ENCODE assay signal across 13 cellular contexts in the genomic region with DNA sequence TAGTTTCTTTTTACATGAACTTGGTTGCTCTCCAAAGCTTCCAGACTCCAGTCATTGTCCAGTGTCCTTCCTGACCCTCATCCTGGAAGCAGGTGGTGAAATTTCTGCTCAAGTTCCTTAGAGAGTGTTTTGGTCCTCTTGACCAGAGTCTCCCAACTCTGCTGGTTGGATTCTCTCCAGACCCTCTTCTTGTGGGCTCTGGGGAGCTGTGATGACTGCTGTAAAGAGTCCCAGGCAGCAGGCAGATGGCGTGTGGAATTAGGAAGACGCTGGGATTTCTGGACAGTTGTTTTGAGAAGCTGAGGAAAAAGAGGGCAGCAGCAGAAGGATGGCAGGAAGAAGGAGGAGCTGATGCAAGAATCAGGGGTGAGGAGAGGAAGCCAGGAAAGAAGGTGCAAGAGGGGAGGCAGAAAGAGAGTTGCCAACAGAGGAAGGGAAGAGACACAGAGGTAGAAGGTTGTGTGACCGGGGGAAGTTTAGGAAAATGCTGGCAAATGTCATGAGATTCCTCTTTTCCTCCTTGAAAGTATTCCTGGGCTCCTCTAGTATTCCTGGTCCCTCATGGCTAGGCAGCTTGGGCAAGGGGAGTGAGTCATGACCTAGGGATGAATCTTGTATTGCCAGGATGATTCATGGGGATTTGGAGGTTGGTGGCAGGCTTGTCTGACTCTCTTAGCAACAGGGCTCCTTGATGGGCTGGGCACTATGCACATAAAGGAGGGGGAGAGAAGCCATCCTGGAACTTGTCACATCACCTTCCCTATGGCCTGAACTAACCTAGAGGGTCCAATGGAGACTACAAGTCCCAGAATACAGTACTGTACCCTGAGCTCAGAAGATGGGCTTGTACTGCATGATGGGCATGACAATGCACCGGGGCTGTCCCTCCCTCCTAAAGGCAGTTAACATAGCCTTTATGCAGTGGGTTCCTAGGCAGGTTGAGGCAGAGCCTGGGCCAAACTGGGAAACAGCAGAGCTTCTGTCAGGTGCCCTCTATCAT. TPM values are rescaled to one million over a fixed set of nuclear protein-coding genes. Genes with fewer than 3 reads are reported as not detected.
DNase-seq lines count a peak whose midpoint lies in the region; ATAC-seq and TF ChIP-seq lines count a peak whose summit lies in the region.
"Had no signal": no experiment of that assay in that cellular context is flagged by ENCODE, and none has a peak within 500 bp of the region (broad histone marks: within the 10 kb centered on the region; RNA-seq: fewer than 3 reads in every experiment).

No MANE protein-coding gene starts in this region.

- no peak for ATAC-seq in HG02852 (IDR thresholded peaks at IDR 0.05; ENCODE audit: unreplicated experiment)

- H3K27ac ChIP-seq in MM.1S (ENCODE audit: low read length) (no peak overlapping the region), esophagus muscularis mucosa (replicated peaks in 1 of 4) (no peak overlapping the region)
- H3K27ac ChIP-seq: colonic mucosa, VCaP had no signal

- H3K27me3 ChIP-seq in adipocyte (replicated peaks; ENCODE audit: control insufficient read depth, insufficient read depth, low read length) (peaks cover 90% of the 10 kb centered on the region), MM.1S (replicated peaks; ENCODE audit: insufficient read depth, low read length) (peaks cover 52% of the 10 kb centered on the region), esophagus muscularis mucosa (peaks cover 0 to 66% (median 17%) of the 10 kb centered on the region in 4 donors)

- TF ChIP-seq CTCF in MM.1S (IDR thresholded peaks at IDR 0.05; ENCODE audit: low read length) (no peak), esophagus muscularis mucosa (IDR thresholded peaks at IDR 0.05) (no peak)

- H3K4me2 ChIP-seq in MM.1S (ENCODE audit: low read depth, low read length), result no peak overlapping the region

- DNase-seq in Daoy (ENCODE audit: low read depth) (peak; percentile 82), LHCN-M2 (ENCODE audit: low read depth) (peak; percentile 87), adipocyte (ENCODE audit: low read depth) (peak; percentile 12), kidney tubule cell (ENCODE audit: low spot score) (peak; percentile 88), erythroblast (lab: John Stamatoyannopoulos, UW) (no peak), MM.1S (no peak), esophagus muscularis mucosa (ENCODE audit: extremely low spot score) (no peak)
- DNase-seq: Calu3, colonic mucosa, RPMI8226 had no signal

- H3K4me3 ChIP-seq in adipocyte (ENCODE audit: low read length) (no peak overlapping the region), MM.1S (ENCODE audit: low read length) (no peak overlapping the region), esophagus muscularis mucosa (no peak overlapping the region)
- H3K4me3 ChIP-seq: colonic mucosa had no signal

- no peaks in the 10 kb centered on the region for H3K79me2 ChIP-seq in MM.1S (ENCODE audit: low read length)

- 41% methylated on average over 4 of the region's 4 CpGs for WGBS in esophagus muscularis mucosa

- no peak for TF ChIP-seq EP300 in esophagus muscularis mucosa (IDR thresholded peaks at IDR 0.05)

- H2AFZ ChIP-seq in MM.1S (ENCODE audit: low read length), result no peak overlapping the region

- H3F3A ChIP-seq in MM.1S (ENCODE audit: insufficient read depth, low read length), result no peaks in the 10 kb centered on the region

- H4K20me1 ChIP-seq in MM.1S (ENCODE audit: insufficient read depth, low read length), result no peaks in the 10 kb centered on the region

- TF ChIP-seq POLR2A in erythroblast (IDR thresholded peaks at IDR 0.05; ENCODE audit: low read length) (no peak), esophagus muscularis mucosa (IDR thresholded peaks at IDR 0.05; ENCODE audit: low read depth) (no peak)

- H3K9me3 ChIP-seq in adipocyte (ENCODE audit: control insufficient read depth, low read length) (no peaks in the 10 kb centered on the region), MM.1S (replicated peaks; ENCODE audit: insufficient read depth, low read length) (no peaks in the 10 kb centered on the region), esophagus muscularis mucosa (no peaks in the 10 kb centered on the region)
- H3K9me3 ChIP-seq: colonic mucosa had no signal

- H3K4me1 ChIP-seq in adipocyte (ENCODE audit: control insufficient read depth, insufficient read depth, low read length), result no peaks in the 10 kb centered on the region
- no peaks in the 10 kb centered on the region for H3K4me1 ChIP-seq in MM.1S (ENCODE audit: low read length)
- H3K4me1 ChIP-seq in esophagus muscularis mucosa, result peaks cover 7 to 16% (median 14%) of the 10 kb centered on the region in 4 donors
- H3K4me1 ChIP-seq: colonic mucosa had no signal

- H3K9ac ChIP-seq in adipocyte (ENCODE audit: low read length), result no peak overlapping the region
- H3K9ac ChIP-seq in MM.1S (ENCODE audit: low read length), result no peak overlapping the region

- intact Hi-C loops in esophagus muscularis mucosa (cut with DNase I), result no loop called here

- H3K36me3 ChIP-seq in adipocyte (ENCODE audit: control insufficient read depth, insufficient read depth, low read length, severe bottlenecking) (no peaks in the 10 kb centered on the region), MM.1S (replicated peaks; ENCODE audit: insufficient read depth, low read length) (no peaks in the 10 kb centered on the region), esophagus muscularis mucosa (no peaks in the 10 kb centered on the region)
- H3K36me3 ChIP-seq: colonic mucosa had no signal

- H3K9me2 ChIP-seq in MM.1S (replicated peaks; ENCODE audit: insufficient read depth, low read length), result no peaks in the 10 kb centered on the region

RNA-seq across cellular contexts. Expression of a gene that starts 1.9 kb away (rescaled TPM):
- not detected in 2 replicates for total RNA-seq in Daoy (2014; rRNA removed; shearing (Covaris generic))
- not detected in 2 replicates for total RNA-seq in LHCN-M2 (2014; rRNA removed)
- polyA plus RNA-seq in LHCN-M2 (2012), result 0.10 TPM
- total RNA-seq in esophagus muscularis mucosa, result under 1 TPM in 3 of 4 donors, not detected in 1; 0.42 to 0.83 (median 0.52) TPM
- total RNA-seq: Calu3, skeletal muscle tissue had no signal

RNA-seq across cellular contexts. Expression of a gene that starts 35.2 kb away (rescaled TPM):
- 0.34 TPM in 1 of 2 replicates, not detected in the other for total RNA-seq in Daoy (2014; rRNA removed; shearing (Covaris generic))
- total RNA-seq in LHCN-M2 (2014; rRNA removed) (0.38 and 1.7 TPM in 2 replicates), esophagus muscularis mucosa (1 to 10 TPM; 3.8 to 8.4 (median 5.1) TPM)
- polyA plus RNA-seq in LHCN-M2 (2012), result 0.27 TPM

RNA-seq across cellular contexts. Expression of a gene that starts 56.4 kb away (rescaled TPM):
- total RNA-seq in Daoy (2014; rRNA removed; shearing (Covaris generic)), result 18.0 and 29.1 TPM in 2 replicates
- total RNA-seq in LHCN-M2 (2014; rRNA removed) (28.2 and 29.0 TPM in 2 replicates), esophagus muscularis mucosa (10 to 100 TPM; 27.8 to 44.5 (median 36.7) TPM)
- 12.9 TPM for polyA plus RNA-seq in LHCN-M2 (2012)

Comparison
In these comparisons a context has a peak if more than half of its experiments do, and no peak if none do; other contexts are left out.
1. DNase-seq: peak in Daoy (single experiment), LHCN-M2 (single experiment), adipocyte (single experiment) and kidney tubule cell (single experiment); none in erythroblast (0 of 2), MM.1S (single experiment) and esophagus muscularis mucosa (single experiment).